Comparison of ENCODE assay signal across 12 cellular contexts in the genomic region with DNA sequence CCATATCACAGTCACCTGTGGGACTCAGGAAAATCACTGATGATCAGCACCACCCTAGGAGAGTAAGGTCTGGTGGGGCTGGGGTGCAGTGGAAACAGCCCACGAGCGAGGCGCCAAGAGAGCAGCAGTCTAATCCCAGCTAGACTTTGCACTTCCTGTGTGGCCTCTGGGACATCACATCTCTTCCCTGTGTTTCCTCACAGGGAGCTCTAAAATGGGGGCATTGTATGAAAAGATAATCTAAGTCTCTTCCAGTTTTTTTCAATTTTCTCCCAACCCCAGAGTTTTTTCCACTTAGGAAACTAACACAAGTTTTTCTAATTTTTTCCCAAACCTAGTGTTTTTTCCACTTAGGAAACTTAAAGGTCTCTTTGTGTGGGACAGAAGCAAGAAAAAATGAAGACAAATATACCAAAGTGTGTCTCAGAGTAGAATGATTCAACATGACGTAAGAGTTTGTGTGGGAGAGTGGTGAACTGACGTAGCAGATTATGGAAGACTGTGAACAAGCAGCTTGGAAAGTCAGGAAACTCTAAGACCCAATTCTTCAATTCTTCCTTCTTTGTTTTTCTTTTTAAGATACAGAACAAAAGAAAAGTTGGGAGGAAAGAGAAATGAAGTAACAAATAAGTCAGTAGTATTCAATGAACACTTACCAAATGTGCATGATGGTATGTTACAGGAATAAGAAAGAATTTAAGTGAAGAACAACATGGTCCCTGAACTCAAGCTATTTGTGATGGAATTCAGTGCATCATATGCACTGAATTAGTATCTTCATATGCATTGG. TPM values are rescaled to one million over a fixed set of nuclear protein-coding genes. Genes with fewer than 3 reads are reported as not detected.
DNase-seq lines count a peak whose midpoint lies in the region; ATAC-seq and TF ChIP-seq lines count a peak whose summit lies in the region.
"Had no signal": no experiment of that assay in that cellular context is flagged by ENCODE, and none has a peak within 500 bp of the region (broad histone marks: within the 10 kb centered on the region; RNA-seq: fewer than 3 reads in every experiment).

No MANE protein-coding gene starts in this region.

- TF ChIP-seq CTCF in MCF 10A (IDR thresholded peaks at IDR 0.05; ENCODE audit: unreplicated experiment), result no peak

- no peaks in the 10 kb centered on the region for H3K9me3 Mint-ChIP-seq in MCF 10A (ENCODE audit: unreplicated experiment)

- intact Hi-C loops in left ventricle myocardium superior (cut with micrococcal nuclease) (no loop called here), Right ventricle myocardium inferior (cut with DNase I) (loop anchor here (5.0 kb wide), 1 partner anchor 50 kb away; no protein-coding TSS in a partner anchor), MCF 10A (cut with micrococcal nuclease) (loop anchor here (5.0 kb wide), 1 partner anchor 40 kb away; no protein-coding TSS in a partner anchor)

- BruUV-seq in MCF 10A (replicated peaks; lab: Mats Ljungman, UMichigan), result no TSS peak

- ATAC-seq in left ventricle myocardium superior, result peak; percentile 23
- ATAC-seq in Right ventricle myocardium inferior, result no peak
- ATAC-seq in HG03095 (IDR thresholded peaks at IDR 0.05; ENCODE audit: unreplicated experiment), result no peak
- ATAC-seq in HG03571 (IDR thresholded peaks at IDR 0.05; ENCODE audit: unreplicated experiment), result no peak
- no peak for ATAC-seq in GM18867 (IDR thresholded peaks at IDR 0.05; ENCODE audit: unreplicated experiment)

- POLR2A ChIA-PET in MCF 10A (lab: Yijun Ruan, JAX), result interaction anchor here (0.6 kb wide), 1 partner anchor 9 kb away, joined by 3 read pairs; no protein-coding TSS in a partner anchor

- no peak for DNase-seq in left ventricle myocardium superior
- no peak for DNase-seq in Right ventricle myocardium inferior (ENCODE audit: missing footprints)
- DNase-seq in MCF 10A (ENCODE audit: unreplicated experiment), result peak; percentile 55
- peak; percentile 80 for DNase-seq in kidney glomerular epithelial cell (lab: John Stamatoyannopoulos, UW)
- no peak for DNase-seq in activated effector memory CD4-positive, alpha-beta T cell treated with anti-CD3 and anti-CD28 coated beads, Interleukin-2, amount 50 U/mL, for 16 hours
- DNase-seq: activated T-cell treated with anti-CD3 and anti-CD28 coated beads, Interleukin-2, amount 50 U/mL, for 1 hour; cerebellar nuclear complex; NCI-H1417 treated with DMSO at 0.1 percent for 48 hours; stimulated activated CD4-positive, alpha-beta T cell treated with anti-CD3 and anti-CD28 coated beads, Interleukin-1b, Interleukin-23, amount 100 ng/mL, for 48 hours had no signal

- no peak overlapping the region for H3K27ac Mint-ChIP-seq in MCF 10A (ENCODE audit: low read depth, unreplicated experiment)

- no peaks in the 10 kb centered on the region for H3K27me3 Mint-ChIP-seq in MCF 10A (ENCODE audit: insufficient read depth, unreplicated experiment)

- CTCF ChIA-PET in MCF 10A (lab: Yijun Ruan, JAX), result no interaction called here

- H3K36me3 Mint-ChIP-seq in MCF 10A (ENCODE audit: insufficient read depth, unreplicated experiment), result peaks cover 31% of the 10 kb centered on the region

- H3K4me1 Mint-ChIP-seq in MCF 10A (ENCODE audit: insufficient read depth, unreplicated experiment), result peaks cover 36% of the 10 kb centered on the region

- H3K4me3 Mint-ChIP-seq in MCF 10A (ENCODE audit: unreplicated experiment), result no peak overlapping the region

RNA-seq across cellular contexts. Expression of gene LHFPL2, which starts 51.3 kb away (rescaled TPM):
- total RNA-seq in left ventricle myocardium superior, result 5.4 TPM
- total RNA-seq in Right ventricle myocardium inferior, result 6.0 TPM
- 45.9 and 93.3 TPM in 2 replicates for total RNA-seq in MCF 10A (2022)

Comparison
In these comparisons a context has a peak if more than half of its experiments do, and no peak if none do; other contexts are left out.
1. DNase-seq: peak in MCF 10A (single experiment) and kidney glomerular epithelial cell (single experiment); none in left ventricle myocardium superior (single experiment), Right ventricle myocardium inferior (single experiment) and activated effector memory CD4-positive, alpha-beta T cell treated with anti-CD3 and anti-CD28 coated beads, Interleukin-2, amount 50 U/mL, for 16 hours (single experiment).